ENCODE assay signal across 21 cellular contexts in genomic region chr18:59149416-59149815, GRCh38.
"Had no signal": no experiment of that assay in that cellular context is flagged by ENCODE, and none has a peak within 500 bp of the region (broad histone marks: within the 10 kb centered on the region; RNA-seq: fewer than 3 reads in every experiment).

No MANE protein-coding gene starts in this region.

- ATAC-seq: esophagus mucosa; gastrocnemius medialis; left lobe of liver; sciatic nerve; stimulated activated naive B cell treated with anti-CD40 and anti-IgM and Interleukin-4, amounts not matched to agents 10 μg/mL and 1 μg/mL and 100 μg/mL, for 72 hours had no signal

- H3K27me3 Mint-ChIP-seq: activated naive CD4-positive, alpha-beta T cell treated with anti-CD3 and anti-CD28 coated beads, Interleukin-2, amount 50 U/mL, for 24 hours; dendritic cell treated with granulocyte-macrophage colony-stimulating factor and Interleukin-4, amounts not matched to agents 40 ng/mL and 50 ng/mL, for 4 days; natural killer cell treated with Interleukin-12 subunit alpha and Interleukin-12 subunit beta and Interleukin-15 and Interleukin-18, amount 100 ng/mL, for 72 hours; stimulated activated naive B cell treated with anti-CD40 and anti-IgM and Interleukin-4, amounts not matched to agents 10 μg/mL and 1 μg/mL and 100 μg/mL, for 72 hours had no signal

- H3K9me3 Mint-ChIP-seq: activated naive CD4-positive, alpha-beta T cell treated with anti-CD3 and anti-CD28 coated beads, Interleukin-2, amount 50 U/mL, for 24 hours; dendritic cell treated with granulocyte-macrophage colony-stimulating factor and Interleukin-4, amounts not matched to agents 40 ng/mL and 50 ng/mL, for 4 days; mesothelial cell of epicardium; natural killer cell treated with Interleukin-12 subunit alpha and Interleukin-12 subunit beta and Interleukin-15 and Interleukin-18, amount 100 ng/mL, for 72 hours; stimulated activated naive B cell treated with anti-CD40 and anti-IgM and Interleukin-4, amounts not matched to agents 10 μg/mL and 1 μg/mL and 100 μg/mL, for 72 hours; T-helper 2 cell treated with Interferon-gamma antibody and Interleukin-4, amounts not matched to agents 5 μg/mL and 100 μg/mL, for 36 hours had no signal

- H3K27ac Mint-ChIP-seq: activated naive CD4-positive, alpha-beta T cell treated with anti-CD3 and anti-CD28 coated beads, Interleukin-2, amount 50 U/mL, for 24 hours; dendritic cell treated with granulocyte-macrophage colony-stimulating factor and Interleukin-4, amounts not matched to agents 40 ng/mL and 50 ng/mL, for 4 days; mesothelial cell of epicardium; natural killer cell treated with Interleukin-12 subunit alpha and Interleukin-12 subunit beta and Interleukin-15 and Interleukin-18, amount 100 ng/mL, for 72 hours had no signal

- H3K4me2 ChIP-seq: smooth muscle cell had no signal

- H3K27me3 ChIP-seq: gastrocnemius medialis, neutrophil, thyroid gland had no signal

- H3K4me3 Mint-ChIP-seq: activated naive CD4-positive, alpha-beta T cell treated with anti-CD3 and anti-CD28 coated beads, Interleukin-2, amount 50 U/mL, for 24 hours; dendritic cell treated with granulocyte-macrophage colony-stimulating factor and Interleukin-4, amounts not matched to agents 40 ng/mL and 50 ng/mL, for 4 days; mesothelial cell of epicardium; natural killer cell treated with Interleukin-12 subunit alpha and Interleukin-12 subunit beta and Interleukin-15 and Interleukin-18, amount 100 ng/mL, for 72 hours; stimulated activated naive B cell treated with anti-CD40 and anti-IgM and Interleukin-4, amounts not matched to agents 10 μg/mL and 1 μg/mL and 100 μg/mL, for 72 hours; T-helper 2 cell treated with Interferon-gamma antibody and Interleukin-4, amounts not matched to agents 5 μg/mL and 100 μg/mL, for 36 hours had no signal

- H3K9me3 ChIP-seq: gastrocnemius medialis, neutrophil, thyroid gland had no signal

- H3K27ac ChIP-seq: gastrocnemius medialis, neutrophil, parathyroid adenoma, thyroid gland had no signal

- H3K4me3 ChIP-seq: gastrocnemius medialis, lung, smooth muscle cell, thyroid gland had no signal

- H3K4me1 Mint-ChIP-seq: mesothelial cell of epicardium had no signal

- H3K4me1 ChIP-seq: gastrocnemius medialis had no signal

- H3K9ac ChIP-seq: parathyroid adenoma had no signal

- DNase-seq: activated gamma-delta T cell; activated T-cell treated with anti-CD3 and anti-CD28 coated beads for 4 hours; effector CD8-positive, alpha-beta T cell; gastrocnemius medialis; head of caudate nucleus; kidney; stimulated activated CD4-positive, alpha-beta T cell treated with anti-CD3 and anti-CD28 coated beads, Interleukin-4, amount 100 ng/mL, for 4 hours; stimulated activated naive B cell treated with anti-CD40 and anti-IgM and Interleukin-4, amounts not matched to agents 10 μg/mL and 1 μg/mL and 100 μg/mL, for 72 hours; thyroid gland had no signal

- H2AFZ ChIP-seq: parathyroid adenoma had no signal
